ENCODE assay signal across 8 cellular contexts in genomic region chr19:4066176-4066606, GRCh38. TPM values are rescaled to one million over a fixed set of nuclear protein-coding genes. Genes with fewer than 3 reads are reported as not detected.
DNase-seq lines count a peak whose midpoint lies in the region; ATAC-seq, FAIRE-seq and TF ChIP-seq lines count a peak whose summit lies in the region.

No MANE protein-coding gene starts in this region.

- no peak for TF ChIP-seq RAD21 in HepG2 (CRISPR knock-in tag; IDR thresholded peaks at IDR 0.05)

- H3K4me1 ChIP-seq in HepG2 (ENCODE audit: insufficient read depth, low read length) (peaks cover 44% of the 10 kb centered on the region), stomach smooth muscle (ENCODE audit: control insufficient read depth, insufficient read depth, low read length) (peaks cover 41% of the 10 kb centered on the region)

- H3K9me3 ChIP-seq in HepG2 (ENCODE audit: low read length): no peaks in the 10 kb centered on the region
- no peaks in the 10 kb centered on the region for H3K9me3 ChIP-seq in stomach smooth muscle (ENCODE audit: control insufficient read depth in 2 of 2, low read length in 2 of 2)

- TF ChIP-seq POLR2A in HepG2 (IDR thresholded peaks at IDR 0.05; ENCODE audit: insufficient read depth in 1 of 2, low read depth in 2 of 2, low read length in 2 of 2): peak in 1 of 2 experiments; percentile 66; a peak in 2 of 4 replicates

- BruUV-seq in HepG2 (replicated peaks; lab: Mats Ljungman, UMichigan): no TSS peak

- intact Hi-C loops in HepG2 (cut with micrococcal nuclease; ENCODE audit: unreplicated experiment): loop anchor here (5.0 kb wide), 1 partner anchor 586 kb away; no protein-coding TSS in a partner anchor

- peak overlapping the region; percentile 85 for H3K27ac ChIP-seq in HepG2 (ENCODE audit: extremely low read length, insufficient read depth, low read length)
- peak overlapping the region; percentile 82 for H3K27ac ChIP-seq in stomach smooth muscle (ENCODE audit: low read length)

- no peak overlapping the region for H2AFZ ChIP-seq in HepG2 (ENCODE audit: low read length)

- peaks cover 35% of the 10 kb centered on the region for H3K79me2 ChIP-seq in HepG2 (ENCODE audit: insufficient read depth, low read length)

- peak; percentile 64 for DNase-seq in activated gamma-delta T cell treated with Interleukin-2 at 50 U/mL for 16 hours
- DNase-seq in activated gamma-delta T cell (lab: John Stamatoyannopoulos, UW): no peak
- DNase-seq in astrocyte of the cerebellum (ENCODE audit: low read depth): no peak
- no peak for DNase-seq in HepG2 (ENCODE audit: low spot score)
- DNase-seq in NCI-H69 (lab: John Stamatoyannopoulos, UW): no peak
- no peak for DNase-seq in NCI-H1092 treated with DMSO at 0.1 percent for 48 hours (lab: John Stamatoyannopoulos, UW)
- no peak for DNase-seq in NCI-H82 treated with DMSO at 0.1 percent for 48 hours (lab: John Stamatoyannopoulos, UW; ENCODE audit: unreplicated experiment)

- WGBS in HepG2 (ENCODE audit: low lambda C conversion rate): 0% methylated on average over 4 of the region's 31 CpGs

- peak overlapping the region; percentile 85 for H3K9ac ChIP-seq in HepG2 (ENCODE audit: insufficient read depth, low read depth, low read length)
- H3K9ac ChIP-seq in stomach smooth muscle (ENCODE audit: low read length in 2 of 2): peak overlapping the region; percentile 36 to 70

- FAIRE-seq in HepG2 (lab: Jason Lieb, UNC): no peak

- CTCF ChIA-PET in HepG2 (lab: Yijun Ruan, JAX; ENCODE audit: low intra/inter-chr PET ratio, low total read pairs): no interaction called here

- POLR2A ChIA-PET in HepG2 (lab: Yijun Ruan, JAX): interaction anchor here (0.8 to 2.1 kb wide), 8 partner anchors 8 to 88 kb away, joined by 3 to 19 read pairs (median 6); partner anchors contain the start of genes CREB3L3 and EEF2

- H3K4me3 ChIP-seq in astrocyte of the cerebellum (ENCODE audit: low read depth, low read length) (peak overlapping the region; percentile 61), HepG2 (replicated peaks in 1 of 3; ENCODE audit: insufficient read depth in 1 of 3, low read depth in 2 of 3, low read length in 3 of 3) (peak overlapping the region; percentile 81 to 94 (median 89); a peak in 5 of 6 replicates), stomach smooth muscle (ENCODE audit: low read length in 2 of 2) (peak overlapping the region; percentile 74 to 75)

- H3K27me3 ChIP-seq in HepG2 (ENCODE audit: control insufficient read depth in 1 of 2, insufficient read depth in 2 of 2, low read length in 2 of 2) (no peaks in the 10 kb centered on the region), stomach smooth muscle (ENCODE audit: control insufficient read depth in 1 of 2, insufficient read depth in 2 of 2, low read length in 2 of 2) (no peaks in the 10 kb centered on the region)

- in situ Hi-C loops in astrocyte of the cerebellum (cut with HindIII; ENCODE audit: low sequenced_read_pairs): loop anchor here (10.0 kb wide), 1 partner anchor 139 kb away; no protein-coding TSS in a partner anchor
- in situ Hi-C loops in HepG2 (cut with HindIII; ENCODE audit: extremely low pct_ligation_motif_present, low pct_unique_long_range_greater_than_20kb): no loop called here

- TF ChIP-seq CTCF in astrocyte of the cerebellum (IDR thresholded peaks at IDR 0.05; ENCODE audit: low read depth, low read length, missing control alignments) (no peak), HepG2 (CRISPR knock-in tag; IDR thresholded peaks at IDR 0.05) (peak; percentile 17; the same call in 1 of the 2 replicates)

- peaks cover 5 to 15% of the 10 kb centered on the region in 2 experiments for H3K36me3 ChIP-seq in HepG2 (replicated peaks in 1 of 2; ENCODE audit: control insufficient read depth in 1 of 2, insufficient read depth in 2 of 2, low read length in 2 of 2)
- peaks cover 0 to 2% of the 10 kb centered on the region in 2 donors for H3K36me3 ChIP-seq in stomach smooth muscle (ENCODE audit: control insufficient read depth in 2 of 2, insufficient read depth in 2 of 2, low read length in 2 of 2)

- ATAC-seq in HepG2: no peak

- peak overlapping the region; percentile 42; the same call in 1 of the 2 replicates for H3K4me2 ChIP-seq in HepG2 (ENCODE audit: low read depth, low read length)

- TF ChIP-seq EP300 in HepG2 (IDR thresholded peaks at IDR 0.05; ENCODE audit: low read depth in 2 of 2, low read length in 2 of 2) (no peak), HepG2 (CRISPR knock-in tag; IDR thresholded peaks at IDR 0.05; ENCODE audit: borderline replicate concordance) (no peak)

- peaks cover 31% of the 10 kb centered on the region for H4K20me1 ChIP-seq in HepG2 (ENCODE audit: insufficient read depth, low read length)

RNA-seq across cellular contexts. Expression of gene ZBTB7A, which starts 0.5 kb away (rescaled TPM):
- 3.5 and 3.6 TPM in 2 replicates for total RNA-seq in HepG2 (2016; rRNA removed; fragmentation: Illumina TruSeq; extraction: Trizol)
- 1.8 TPM in 2 replicates for total RNA-seq in HepG2 (2016; cell fraction: cytosol; rRNA removed; fragmentation: Illumina TruSeq; extraction: Trizol; ENCODE audit: low read depth)
- total RNA-seq in HepG2 (2016; cell fraction: insoluble cytoplasmic fraction; rRNA removed; fragmentation: Illumina TruSeq; extraction: Trizol): 2.7 and 3.2 TPM in 2 replicates
- 3.7 and 4.3 TPM in 2 replicates for total RNA-seq in HepG2 (2016; cell fraction: membrane; rRNA removed; fragmentation: Illumina TruSeq; extraction: Trizol)
- total RNA-seq in HepG2 (2016; cell fraction: nucleus; rRNA removed; fragmentation: Illumina TruSeq; extraction: Trizol): 3.0 and 3.1 TPM in 2 replicates
- 4.0 and 5.5 TPM in 2 replicates for polyA plus RNA-seq in HepG2 (2011; rRNA removed)
- polyA plus RNA-seq in HepG2 (2011; cell fraction: cytosol; rRNA removed): 2.9 and 4.8 TPM in 2 replicates
- polyA plus RNA-seq in HepG2 (2011; cell fraction: nucleus; rRNA removed): 23.5 and 34.3 TPM in 2 replicates
- polyA plus RNA-seq in HepG2 (2012): 4.7 and 6.0 TPM in 2 replicates
- polyA plus RNA-seq in HepG2 (2016; cell fraction: cytosol; fragmentation: Illumina TruSeq; extraction: Trizol; ENCODE audit: low read depth): 0.96 and 1.2 TPM in 2 replicates
- polyA plus RNA-seq in HepG2 (2016; cell fraction: insoluble cytoplasmic fraction; fragmentation: Illumina TruSeq; extraction: Trizol; ENCODE audit: low read depth): 4.5 and 4.8 TPM in 2 replicates
- polyA plus RNA-seq in HepG2 (2016; cell fraction: membrane; fragmentation: Illumina TruSeq; extraction: Trizol; ENCODE audit: low read depth): 2.7 and 3.0 TPM in 2 replicates
- polyA plus RNA-seq in HepG2 (2016; cell fraction: nucleus; fragmentation: Illumina TruSeq; extraction: Trizol; ENCODE audit: insufficient read depth, low read depth): 9.7 and 9.9 TPM in 2 replicates
- polyA minus RNA-seq in HepG2 (2011; rRNA and poly(A)+ RNA removed; ENCODE audit: low replicate concordance): 4.3 and 12.1 TPM in 2 replicates
- polyA minus RNA-seq in HepG2 (2011; cell fraction: cytosol; rRNA and poly(A)+ RNA removed): 9.4 and 10.5 TPM in 2 replicates
- polyA minus RNA-seq in HepG2 (2011; cell fraction: nucleus; rRNA and poly(A)+ RNA removed): 5.0 and 5.4 TPM in 2 replicates

RNA-seq across cellular contexts. Expression of gene MAP2K2, which starts 57.7 kb away (rescaled TPM):
- 72.2 and 80.9 TPM in 2 replicates for total RNA-seq in HepG2 (2016; rRNA removed; fragmentation: Illumina TruSeq; extraction: Trizol)
- total RNA-seq in HepG2 (2016; cell fraction: cytosol; rRNA removed; fragmentation: Illumina TruSeq; extraction: Trizol; ENCODE audit: low read depth): 141 and 153 TPM in 2 replicates
- 63.3 and 84.3 TPM in 2 replicates for total RNA-seq in HepG2 (2016; cell fraction: insoluble cytoplasmic fraction; rRNA removed; fragmentation: Illumina TruSeq; extraction: Trizol)
- 168 and 190 TPM in 2 replicates for total RNA-seq in HepG2 (2016; cell fraction: membrane; rRNA removed; fragmentation: Illumina TruSeq; extraction: Trizol)
- total RNA-seq in HepG2 (2016; cell fraction: nucleus; rRNA removed; fragmentation: Illumina TruSeq; extraction: Trizol): 40.1 and 53.8 TPM in 2 replicates
- polyA plus RNA-seq in HepG2 (2011; rRNA removed): 70.3 and 88.1 TPM in 2 replicates
- 63.3 and 103 TPM in 2 replicates for polyA plus RNA-seq in HepG2 (2011; cell fraction: cytosol; rRNA removed)
- 96.2 and 101 TPM in 2 replicates for polyA plus RNA-seq in HepG2 (2011; cell fraction: nucleus; rRNA removed)
- polyA plus RNA-seq in HepG2 (2012): 73.5 and 112 TPM in 2 replicates
- polyA plus RNA-seq in HepG2 (2016; cell fraction: cytosol; fragmentation: Illumina TruSeq; extraction: Trizol; ENCODE audit: low read depth): 205 and 223 TPM in 2 replicates
- 99.4 and 124 TPM in 2 replicates for polyA plus RNA-seq in HepG2 (2016; cell fraction: insoluble cytoplasmic fraction; fragmentation: Illumina TruSeq; extraction: Trizol; ENCODE audit: low read depth)
- 271 and 285 TPM in 2 replicates for polyA plus RNA-seq in HepG2 (2016; cell fraction: membrane; fragmentation: Illumina TruSeq; extraction: Trizol; ENCODE audit: low read depth)
- 113 and 116 TPM in 2 replicates for polyA plus RNA-seq in HepG2 (2016; cell fraction: nucleus; fragmentation: Illumina TruSeq; extraction: Trizol; ENCODE audit: insufficient read depth, low read depth)
- 82.8 and 120 TPM in 2 replicates for polyA minus RNA-seq in HepG2 (2011; rRNA and poly(A)+ RNA removed; ENCODE audit: low replicate concordance)
- 55.4 and 61.2 TPM in 2 replicates for polyA minus RNA-seq in HepG2 (2011; cell fraction: cytosol; rRNA and poly(A)+ RNA removed)
- polyA minus RNA-seq in HepG2 (2011; cell fraction: nucleus; rRNA and poly(A)+ RNA removed): 25.8 and 27.8 TPM in 2 replicates

RNA-seq across cellular contexts. Expression of gene PIAS4, which starts 58.7 kb away (rescaled TPM):
- total RNA-seq in HepG2 (2016; rRNA removed; fragmentation: Illumina TruSeq; extraction: Trizol): 20.1 and 22.4 TPM in 2 replicates
- 4.3 and 5.1 TPM in 2 replicates for total RNA-seq in HepG2 (2016; cell fraction: cytosol; rRNA removed; fragmentation: Illumina TruSeq; extraction: Trizol; ENCODE audit: low read depth)
- 16.7 and 23.3 TPM in 2 replicates for total RNA-seq in HepG2 (2016; cell fraction: insoluble cytoplasmic fraction; rRNA removed; fragmentation: Illumina TruSeq; extraction: Trizol)
- total RNA-seq in HepG2 (2016; cell fraction: membrane; rRNA removed; fragmentation: Illumina TruSeq; extraction: Trizol): 9.8 and 11.2 TPM in 2 replicates
- total RNA-seq in HepG2 (2016; cell fraction: nucleus; rRNA removed; fragmentation: Illumina TruSeq; extraction: Trizol): 9.7 and 15.2 TPM in 2 replicates
- 8.7 and 9.0 TPM in 2 replicates for polyA plus RNA-seq in HepG2 (2011; rRNA removed)
- polyA plus RNA-seq in HepG2 (2011; cell fraction: cytosol; rRNA removed): 11.2 and 43.1 TPM in 2 replicates
- 22.4 and 27.4 TPM in 2 replicates for polyA plus RNA-seq in HepG2 (2011; cell fraction: nucleus; rRNA removed)
- polyA plus RNA-seq in HepG2 (2012): 19.1 and 20.7 TPM in 2 replicates
- 3.3 and 3.5 TPM in 2 replicates for polyA plus RNA-seq in HepG2 (2016; cell fraction: cytosol; fragmentation: Illumina TruSeq; extraction: Trizol; ENCODE audit: low read depth)
- 18.2 and 33.3 TPM in 2 replicates for polyA plus RNA-seq in HepG2 (2016; cell fraction: insoluble cytoplasmic fraction; fragmentation: Illumina TruSeq; extraction: Trizol; ENCODE audit: low read depth)
- 5.6 and 5.9 TPM in 2 replicates for polyA plus RNA-seq in HepG2 (2016; cell fraction: membrane; fragmentation: Illumina TruSeq; extraction: Trizol; ENCODE audit: low read depth)
- 36.3 and 39.1 TPM in 2 replicates for polyA plus RNA-seq in HepG2 (2016; cell fraction: nucleus; fragmentation: Illumina TruSeq; extraction: Trizol; ENCODE audit: insufficient read depth, low read depth)
- polyA minus RNA-seq in HepG2 (2011; rRNA and poly(A)+ RNA removed; ENCODE audit: low replicate concordance): 12.2 and 13.9 TPM in 2 replicates
- polyA minus RNA-seq in HepG2 (2011; cell fraction: cytosol; rRNA and poly(A)+ RNA removed): 5.1 and 7.7 TPM in 2 replicates
- polyA minus RNA-seq in HepG2 (2011; cell fraction: nucleus; rRNA and poly(A)+ RNA removed): 14.5 and 15.1 TPM in 2 replicates
